Comparison of ENCODE assay signal across 24 cellular contexts in the genomic region with DNA sequence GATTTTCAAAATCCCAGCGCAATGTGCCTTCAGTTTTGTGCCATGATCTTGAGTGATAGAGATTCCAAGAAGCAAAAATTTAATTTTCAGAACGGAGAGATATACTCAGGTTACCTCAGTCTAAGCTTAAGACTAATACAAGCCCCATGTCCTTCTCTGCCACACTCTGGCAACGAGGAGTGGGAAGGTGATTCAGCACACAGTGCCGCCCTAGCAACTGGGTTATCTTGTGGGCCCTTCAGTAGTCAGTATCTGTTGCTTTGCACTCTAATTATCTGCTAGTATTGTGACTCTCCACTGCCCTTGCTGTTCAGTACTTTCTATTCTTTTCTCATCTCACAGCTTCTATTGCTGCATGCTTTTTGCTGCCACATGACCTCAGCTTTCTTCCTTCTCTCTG.
"Had no signal": no experiment of that assay in that cellular context is flagged by ENCODE, and none has a peak within 500 bp of the region (broad histone marks: within the 10 kb centered on the region; RNA-seq: fewer than 3 reads in every experiment).

No MANE protein-coding gene starts in this region.

- H3K4me1 ChIP-seq: Peyer's patch had no signal

- H3K36me3 ChIP-seq: brain microvascular endothelial cell, cardiac muscle cell, Peyer's patch had no signal

- H3K27ac ChIP-seq: brain microvascular endothelial cell, cardiac muscle cell, Peyer's patch, RWPE1, VCaP had no signal

- H3K4me3 ChIP-seq: cardiac muscle cell, Peyer's patch had no signal

- H3K9me3 ChIP-seq: Peyer's patch had no signal

- DNase-seq: activated CD4-positive, alpha-beta memory T cell treated with anti-CD3 and anti-CD28 coated beads, Interleukin-2, amount 10 ng/mL, durations not matched to agents 7 days and 5 days; activated CD4-positive, alpha-beta T cell treated with anti-CD3 and anti-CD28 coated beads for 36 hours; activated CD4-positive, alpha-beta T cell treated with anti-CD3 and anti-CD28 coated beads, Interleukin-2, amount 50 U/mL, for 1 hour; activated gamma-delta T cell; activated naive CD4-positive, alpha-beta T cell treated with anti-CD3 and anti-CD28 coated beads for 36 hours; activated T-cell treated with anti-CD3 and anti-CD28 coated beads for 4 hours; activated T-cell treated with anti-CD3 and anti-CD28 coated beads, Interleukin-2, amount 50 U/mL, for 48 hours; brain microvascular endothelial cell; Kasumi-1; KBM-7; NCI-H1048; NCI-H146; NCI-H187 treated with DMSO at 0.1 percent for 48 hours; NCI-H2081 treated with DMSO at 0.1 percent for 48 hours; NCI-H446; NCI-H524; Peyer's patch; SHP77 treated with DMSO at 0.1 percent for 48 hours; T-helper 17 cell; T-helper 9 cell had no signal

- ATAC-seq: activated CD4-positive, alpha-beta T cell treated with anti-CD3 and anti-CD28 coated beads for 36 hours; activated T-helper 17 cell treated with anti-CD3 and anti-CD28 coated beads, Interleukin-2, amount 50 U/mL, for 72 hours; T-helper 17 cell had no signal

- H3K27me3 ChIP-seq: brain microvascular endothelial cell, cardiac muscle cell, Peyer's patch had no signal
